14 cellular contexts compared by ENCODE assay signal in genomic region chr20:63970714-63971431, GRCh38. TPM values are rescaled to one million over a fixed set of nuclear protein-coding genes. Genes with fewer than 3 reads are reported as not detected.
A peak's percentile ranks its signal among the peaks of the same experiment; 100 is the strongest.
DNase-seq lines count a peak whose midpoint lies in the region; ATAC-seq and TF ChIP-seq lines count a peak whose summit lies in the region.
"Had no signal": no experiment of that assay in that cellular context is flagged by ENCODE, and none has a peak within 500 bp of the region (broad histone marks: within the 10 kb centered on the region; RNA-seq: fewer than 3 reads in every experiment).

No MANE protein-coding gene starts in this region.

- peaks cover 22% of the 10 kb centered on the region for H3K36me3 Mint-ChIP-seq in CD4-positive, alpha-beta T cell (ENCODE audit: low read depth)
- H3K36me3 Mint-ChIP-seq in HFFc6 (ENCODE audit: low read depth) = no peaks in the 10 kb centered on the region
- H3K36me3 Mint-ChIP-seq in activated naive CD8-positive, alpha-beta T cell treated with anti-CD3 and anti-CD28 coated beads, Interleukin-2, amount 50 U/mL, for 24 hours (ENCODE audit: low read depth) = peaks cover 18% of the 10 kb centered on the region
- peaks cover under 1% of the 10 kb centered on the region for H3K36me3 Mint-ChIP-seq in natural killer cell treated with Interleukin-12 subunit alpha and Interleukin-12 subunit beta and Interleukin-15 and Interleukin-18, amount 100 ng/mL, for 72 hours

- H3K36me3 ChIP-seq in esophagus squamous epithelium (peaks cover 9 to 36% (median 17%) of the 10 kb centered on the region in 3 donors), testis (ENCODE audit: low read depth, missing control alignments) (no peaks in the 10 kb centered on the region)
- H3K36me3 ChIP-seq: ovary had no signal

- peaks cover 38% of the 10 kb centered on the region for H3K4me1 Mint-ChIP-seq in CD4-positive, alpha-beta T cell (ENCODE audit: low read depth)
- H3K4me1 Mint-ChIP-seq in HFFc6 (ENCODE audit: low read depth) = peaks cover 31% of the 10 kb centered on the region
- peaks cover 18% of the 10 kb centered on the region for H3K4me1 Mint-ChIP-seq in activated naive CD8-positive, alpha-beta T cell treated with anti-CD3 and anti-CD28 coated beads, Interleukin-2, amount 50 U/mL, for 24 hours
- H3K4me1 Mint-ChIP-seq in natural killer cell treated with Interleukin-12 subunit alpha and Interleukin-12 subunit beta and Interleukin-15 and Interleukin-18, amount 100 ng/mL, for 72 hours (ENCODE audit: low read depth in 2 of 2) = peaks cover 19 to 30% of the 10 kb centered on the region in 2 donors

- H3K4me3 Mint-ChIP-seq in CD4-positive, alpha-beta T cell = peak overlapping the region; percentile 89
- peak overlapping the region; percentile 80; the same call in 1 of the 2 replicates for H3K4me3 Mint-ChIP-seq in HFFc6
- H3K4me3 Mint-ChIP-seq in activated naive CD8-positive, alpha-beta T cell treated with anti-CD3 and anti-CD28 coated beads, Interleukin-2, amount 50 U/mL, for 24 hours = peak overlapping the region; percentile 56
- H3K4me3 Mint-ChIP-seq in natural killer cell treated with Interleukin-12 subunit alpha and Interleukin-12 subunit beta and Interleukin-15 and Interleukin-18, amount 100 ng/mL, for 72 hours = peak overlapping the region; percentile 52

- DNase-seq in CD4-positive, alpha-beta T cell = no peak
- DNase-seq in HFFc6 = no peak
- no peak for DNase-seq in activated naive CD8-positive, alpha-beta T cell treated with anti-CD3 and anti-CD28 coated beads, Interleukin-2, amount 50 U/mL, for 24 hours
- DNase-seq in natural killer cell treated with Interleukin-12 subunit alpha and Interleukin-12 subunit beta and Interleukin-15 and Interleukin-18, amount 100 ng/mL, for 72 hours (ENCODE audit: low spot score) = no peak
- DNase-seq in esophagus squamous epithelium (lab: John Stamatoyannopoulos, UW) = no peak
- DNase-seq in testis = no peak
- DNase-seq in putamen (ENCODE audit: low spot score) = no peak
- DNase-seq: foreskin keratinocyte; kidney glomerular epithelial cell; Peyer's patch; stimulated activated CD4-positive, alpha-beta T cell treated with anti-CD3 and anti-CD28 coated beads, Interleukin-2, amount 100 ng/mL, for 24 hours had no signal

- POLR2A ChIA-PET in CD4-positive, alpha-beta T cell (lab: Charles Lee) = interaction anchor here (0.6 to 1.0 kb wide), 3 partner anchors 9 to 284 kb away, joined by 3 to 4 read pairs (median 3); no protein-coding TSS in a partner anchor

- no peaks in the 10 kb centered on the region for H3K9me3 ChIP-seq in CD4-positive, alpha-beta T cell (ENCODE audit: control insufficient read depth, low read length)
- H3K9me3 ChIP-seq in esophagus squamous epithelium = no peaks in the 10 kb centered on the region
- no peaks in the 10 kb centered on the region for H3K9me3 ChIP-seq in testis
- H3K9me3 ChIP-seq: ovary, Peyer's patch had no signal

- H3K9me3 Mint-ChIP-seq in CD4-positive, alpha-beta T cell = no peaks in the 10 kb centered on the region
- H3K9me3 Mint-ChIP-seq in HFFc6 = no peaks in the 10 kb centered on the region
- no peaks in the 10 kb centered on the region for H3K9me3 Mint-ChIP-seq in activated naive CD8-positive, alpha-beta T cell treated with anti-CD3 and anti-CD28 coated beads, Interleukin-2, amount 50 U/mL, for 24 hours
- H3K9me3 Mint-ChIP-seq in natural killer cell treated with Interleukin-12 subunit alpha and Interleukin-12 subunit beta and Interleukin-15 and Interleukin-18, amount 100 ng/mL, for 72 hours = no peaks in the 10 kb centered on the region

- H3K4me1 ChIP-seq in esophagus squamous epithelium (peaks cover 22 to 44% (median 23%) of the 10 kb centered on the region in 3 donors), testis (peaks cover 12% of the 10 kb centered on the region)
- H3K4me1 ChIP-seq: foreskin keratinocyte had no signal

- H3K27me3 Mint-ChIP-seq in CD4-positive, alpha-beta T cell = no peaks in the 10 kb centered on the region
- no peaks in the 10 kb centered on the region; the same call in none of the 2 replicates for H3K27me3 Mint-ChIP-seq in HFFc6 (ENCODE audit: insufficient read depth)
- H3K27me3 Mint-ChIP-seq in activated naive CD8-positive, alpha-beta T cell treated with anti-CD3 and anti-CD28 coated beads, Interleukin-2, amount 50 U/mL, for 24 hours = no peaks in the 10 kb centered on the region
- no peaks in the 10 kb centered on the region for H3K27me3 Mint-ChIP-seq in natural killer cell treated with Interleukin-12 subunit alpha and Interleukin-12 subunit beta and Interleukin-15 and Interleukin-18, amount 100 ng/mL, for 72 hours

- no peaks in the 10 kb centered on the region for H3K27me3 ChIP-seq in CD4-positive, alpha-beta T cell (ENCODE audit: control insufficient read depth, insufficient read depth, low read length)
- H3K27me3 ChIP-seq in esophagus squamous epithelium (no peaks in the 10 kb centered on the region), testis (no peaks in the 10 kb centered on the region)
- H3K27me3 ChIP-seq: ovary, Peyer's patch had no signal

- TF ChIP-seq CTCF in CD4-positive, alpha-beta T cell (IDR thresholded peaks at IDR 0.05) = no peak
- no peak for TF ChIP-seq CTCF in HFFc6 (IDR thresholded peaks at IDR 0.05)
- no peak for TF ChIP-seq CTCF in esophagus squamous epithelium (IDR thresholded peaks at IDR 0.05)
- TF ChIP-seq CTCF in testis (IDR thresholded peaks at IDR 0.05) = no peak

- WGBS in esophagus squamous epithelium, 2 donors = 81 to 87% methylated on average over 5 of the region's 5 CpGs
- 84 to 89% methylated on average over 5 of the region's 5 CpGs for WGBS in testis, 2 donors

- H3K27ac Mint-ChIP-seq in CD4-positive, alpha-beta T cell = peak overlapping the region; percentile 58
- no peak overlapping the region for H3K27ac Mint-ChIP-seq in HFFc6
- peak overlapping the region; percentile 10 for H3K27ac Mint-ChIP-seq in activated naive CD8-positive, alpha-beta T cell treated with anti-CD3 and anti-CD28 coated beads, Interleukin-2, amount 50 U/mL, for 24 hours
- H3K27ac Mint-ChIP-seq in natural killer cell treated with Interleukin-12 subunit alpha and Interleukin-12 subunit beta and Interleukin-15 and Interleukin-18, amount 100 ng/mL, for 72 hours = peak overlapping the region in 1 of 2 donors; percentile 73
- H3K27ac Mint-ChIP-seq: dendritic cell treated with granulocyte-macrophage colony-stimulating factor and Interleukin-4, amounts not matched to agents 40 ng/mL and 50 ng/mL, for 4 days had no signal

- no peak for ATAC-seq in CD4-positive, alpha-beta T cell (ENCODE audit: poor library complexity)
- ATAC-seq in activated naive CD8-positive, alpha-beta T cell treated with anti-CD3 and anti-CD28 coated beads, Interleukin-2, amount 50 U/mL, for 24 hours = no peak
- ATAC-seq in natural killer cell treated with Interleukin-12 subunit alpha and Interleukin-12 subunit beta and Interleukin-15 and Interleukin-18, amount 100 ng/mL, for 72 hours = no peak
- no peak for ATAC-seq in esophagus mucosa

- H3K4me3 ChIP-seq in esophagus squamous epithelium (peak overlapping the region in 1 of 4 donors; percentile 87), testis (no peak overlapping the region)

- no peak overlapping the region for H3K27ac ChIP-seq in CD4-positive, alpha-beta T cell (ENCODE audit: low read depth, low read length)
- H3K27ac ChIP-seq in esophagus squamous epithelium = peak overlapping the region in 2 of 4 donors; percentile 49 to 61
- no peak overlapping the region for H3K27ac ChIP-seq in testis
- H3K27ac ChIP-seq: foreskin keratinocyte, ovary had no signal

- CTCF ChIA-PET in CD4-positive, alpha-beta T cell (lab: Charles Lee) = no interaction called here

- TF ChIP-seq POLR2A in esophagus squamous epithelium (IDR thresholded peaks at IDR 0.05) = no peak
- TF ChIP-seq POLR2A in testis (IDR thresholded peaks at IDR 0.05) = no peak

- intact Hi-C loops in CD4-positive, alpha-beta T cell (cut with DNase I, micrococcal nuclease) = loop anchor here (5.0 to 10.0 kb wide), 3 partner anchors 186 to 389 kb away; partner anchors contain the start of genes ARFRP1 (in 1 of the 2) and ZGPAT (in 1 of the 2)
- intact Hi-C loops in esophagus squamous epithelium (cut with DNase I) = loop anchor here (5.0 kb wide), 1 partner anchor 434 kb away; the partner anchor contains the start of gene PTK6
- intact Hi-C loops in testis (cut with DNase I; ENCODE audit: low total_unique reads) = no loop called here

RNA-seq across cellular contexts. Expression of gene ZNF512B, which starts 1.1 kb away (rescaled TPM):
- total RNA-seq in CD4-positive, alpha-beta T cell = 10 to 100 TPM; 22.0 to 23.3 TPM
- 10 to 100 TPM; 20.7 to 26.1 (median 21.4) TPM for total RNA-seq in HFFc6 (2021; fragmentation: NEBNext Ultra II Directional; extraction: Animal tissue kit (Norgen Biotek cat#: 25700))
- 10 to 100 TPM in 1 of 2 donors, 1 to 10 TPM in 1; 9.6 to 13.8 TPM for total RNA-seq in natural killer cell treated with Interleukin-12 subunit alpha and Interleukin-12 subunit beta and Interleukin-15 and Interleukin-18, amount 100 ng/mL, for 72 hours
- total RNA-seq in esophagus squamous epithelium (10 to 100 TPM; 10.7 to 17.6 (median 14.2) TPM), testis (10 to 100 TPM; 24.5 to 27.6 TPM), esophagus mucosa (13.9 TPM)
- 16.7 TPM for polyA plus RNA-seq in testis (ENCODE audit: insufficient read depth, low read depth, low replicate concordance)

RNA-seq across cellular contexts. Expression of gene SAMD10, which starts 8.6 kb away (rescaled TPM):
- 10 to 100 TPM; 12.0 to 12.1 TPM for total RNA-seq in CD4-positive, alpha-beta T cell
- 1 to 10 TPM; 1.3 to 3.0 (median 2.1) TPM for total RNA-seq in HFFc6 (2021; fragmentation: NEBNext Ultra II Directional; extraction: Animal tissue kit (Norgen Biotek cat#: 25700))
- 10 to 100 TPM; 33.3 to 33.6 TPM for total RNA-seq in natural killer cell treated with Interleukin-12 subunit alpha and Interleukin-12 subunit beta and Interleukin-15 and Interleukin-18, amount 100 ng/mL, for 72 hours
- 10 to 100 TPM in 1 of 4 donors, 1 to 10 TPM in 3; 5.1 to 15.9 (median 6.8) TPM for total RNA-seq in esophagus squamous epithelium
- 10 to 100 TPM in 1 of 2 donors, 1 to 10 TPM in 1; 6.2 to 10.7 TPM for total RNA-seq in testis
- polyA plus RNA-seq in testis (ENCODE audit: insufficient read depth, low read depth, low replicate concordance) = 3.9 TPM
- total RNA-seq in esophagus mucosa = 5.7 TPM

RNA-seq across cellular contexts. Expression of gene PRPF6, which starts 10.1 kb away (rescaled TPM):
- 10 to 100 TPM; 50.6 to 51.3 TPM for total RNA-seq in CD4-positive, alpha-beta T cell
- 10 to 100 TPM; 70.7 to 73.2 (median 72.9) TPM for total RNA-seq in HFFc6 (2021; fragmentation: NEBNext Ultra II Directional; extraction: Animal tissue kit (Norgen Biotek cat#: 25700))
- 10 to 100 TPM; 65.9 to 87.7 TPM for total RNA-seq in natural killer cell treated with Interleukin-12 subunit alpha and Interleukin-12 subunit beta and Interleukin-15 and Interleukin-18, amount 100 ng/mL, for 72 hours
- 10 to 100 TPM; 34.1 to 57.4 (median 45.8) TPM for total RNA-seq in esophagus squamous epithelium
- total RNA-seq in testis = 100 to 1,000 TPM; 107 to 114 TPM
- 106 TPM for polyA plus RNA-seq in testis (ENCODE audit: insufficient read depth, low read depth, low replicate concordance)
- 39.7 TPM for total RNA-seq in esophagus mucosa

RNA-seq across cellular contexts. Expression of gene UCKL1, which starts 14.7 kb away (rescaled TPM):
- 10 to 100 TPM; 41.3 to 46.1 TPM for total RNA-seq in CD4-positive, alpha-beta T cell
- total RNA-seq in HFFc6 (2021; fragmentation: NEBNext Ultra II Directional; extraction: Animal tissue kit (Norgen Biotek cat#: 25700)) = 10 to 100 TPM; 17.2 to 21.7 (median 19.4) TPM
- total RNA-seq in natural killer cell treated with Interleukin-12 subunit alpha and Interleukin-12 subunit beta and Interleukin-15 and Interleukin-18, amount 100 ng/mL, for 72 hours = 10 to 100 TPM; 32.6 to 52.9 TPM
- 10 to 100 TPM; 23.1 to 38.0 (median 25.6) TPM for total RNA-seq in esophagus squamous epithelium
- 10 to 100 TPM; 72.6 to 78.0 TPM for total RNA-seq in testis
- 35.0 TPM for polyA plus RNA-seq in testis (ENCODE audit: insufficient read depth, low read depth, low replicate concordance)
- 25.1 TPM for total RNA-seq in esophagus mucosa
